ENCODE assay signal across 26 cellular contexts in the genomic region with DNA sequence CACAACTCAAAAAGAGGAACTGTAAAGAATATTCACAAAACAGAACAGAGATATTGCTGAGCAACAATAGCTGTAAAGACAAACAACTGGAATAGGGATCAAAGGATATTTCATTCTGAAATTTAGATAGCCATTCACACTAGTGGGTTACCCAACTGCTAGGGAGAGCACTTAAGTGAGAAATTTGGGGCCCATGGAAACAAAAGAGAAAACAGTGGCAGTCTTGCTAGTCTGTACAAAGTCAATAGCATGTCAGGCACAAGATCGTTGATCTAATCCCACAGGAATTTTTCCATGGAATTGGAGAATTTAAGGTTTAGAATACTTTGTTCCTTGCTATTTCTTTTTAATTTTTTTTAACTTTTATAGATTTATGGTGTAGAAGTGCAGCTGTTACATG.
A peak's percentile ranks its signal among the peaks of the same experiment; 100 is the strongest.
DNase-seq lines count a peak whose midpoint lies in the region; ATAC-seq, FAIRE-seq and TF ChIP-seq lines count a peak whose summit lies in the region.
"Had no signal": no experiment of that assay in that cellular context is flagged by ENCODE, and none has a peak within 500 bp of the region (broad histone marks: within the 10 kb centered on the region; RNA-seq: fewer than 3 reads in every experiment).

No MANE protein-coding gene starts in this region.

- no peaks in the 10 kb centered on the region for H3K36me3 ChIP-seq in fibroblast of lung (ENCODE audit: control insufficient read depth, insufficient read depth, low read length)
- H3K36me3 ChIP-seq: esophagus squamous epithelium, prostate gland had no signal

- TF ChIP-seq CTCF in fibroblast of lung (conservative IDR thresholded peaks at IDR 0.05 in 1 of 2, IDR thresholded peaks at IDR 0.05 in 1 of 2; ENCODE audit: low read depth in 1 of 2, low read length in 2 of 2) = no peak

- DNase-seq in EL = peak; percentile 11
- peak; percentile 11 for DNase-seq in RCC 7860 (ENCODE audit: low spot score)
- peak; percentile 18 to 39 for DNase-seq in fibroblast of lung (ENCODE audit: low read depth in 2 of 2)
- DNase-seq in myocyte (ENCODE audit: low read depth) = peak; percentile 34
- no peak for DNase-seq in frontal cortex (ENCODE audit: low spot score in 2 of 2)
- no peak for DNase-seq in NCI-H774 (lab: John Stamatoyannopoulos, UW)
- DNase-seq: activated CD4-positive, alpha-beta T cell treated with anti-CD3 and anti-CD28 coated beads, Interleukin-2, amount 50 U/mL, for 1 hour; activated naive CD8-positive, alpha-beta T cell treated with anti-CD3 and anti-CD28 coated beads for 36 hours; CD8-positive, alpha-beta memory T cell; effector memory CD4-positive, alpha-beta T cell; esophagus squamous epithelium; immature natural killer cell; left ventricle myocardium superior; NCI-H1417 treated with DMSO at 0.1 percent for 48 hours; NCI-H524; nephron progenitor cell; SK-N-SH; small intestine; stimulated activated naive B cell treated with anti-CD40 and anti-IgM and Interleukin-4, amounts not matched to agents 10 μg/mL and 1 μg/mL and 100 μg/mL, for 72 hours had no signal

- no peak overlapping the region for H3K4me3 ChIP-seq in fibroblast of lung (replicated peaks in 1 of 4; ENCODE audit: control extremely low read depth in 1 of 4, insufficient read depth in 1 of 4, low read depth in 3 of 4, low read length in 4 of 4)
- H3K4me3 ChIP-seq: esophagus squamous epithelium, prostate gland had no signal

- no peak overlapping the region for H3K9ac ChIP-seq in fibroblast of lung (ENCODE audit: insufficient read depth, low read length)
- H3K9ac ChIP-seq: SK-N-SH had no signal

- H4K20me1 ChIP-seq in fibroblast of lung (ENCODE audit: control insufficient read depth, extremely low read depth, insufficient read depth, low read length) = no peaks in the 10 kb centered on the region

- H3K27ac ChIP-seq in fibroblast of lung (ENCODE audit: insufficient read depth, low read length) = no peak overlapping the region
- H3K27ac ChIP-seq: esophagus squamous epithelium, prostate gland had no signal

- H3K4me1 ChIP-seq in fibroblast of lung (ENCODE audit: control insufficient read depth, extremely low read depth, insufficient read depth, low read length) = no peaks in the 10 kb centered on the region
- H3K4me1 ChIP-seq: esophagus squamous epithelium, prostate gland had no signal

- no peak overlapping the region for H3K4me2 ChIP-seq in fibroblast of lung (ENCODE audit: extremely low read depth, insufficient read depth, low read length)
- H3K4me2 ChIP-seq: SK-N-SH had no signal

- no peak overlapping the region for H2AFZ ChIP-seq in fibroblast of lung (ENCODE audit: low read length)

- no peaks in the 10 kb centered on the region for H3K9me3 ChIP-seq in fibroblast of lung (ENCODE audit: control insufficient read depth, insufficient read depth, low read depth, low read length)
- H3K9me3 ChIP-seq: esophagus squamous epithelium, prostate gland, SK-N-SH had no signal

- H3K79me2 ChIP-seq in fibroblast of lung (ENCODE audit: control insufficient read depth, insufficient read depth, low read length) = no peaks in the 10 kb centered on the region

- no peak for ATAC-seq in GM19035 (IDR thresholded peaks at IDR 0.05; ENCODE audit: unreplicated experiment)
- ATAC-seq in HG03025 (IDR thresholded peaks at IDR 0.05; ENCODE audit: low FRiP score, unreplicated experiment) = no peak
- ATAC-seq: left ventricle myocardium superior; stimulated activated naive B cell treated with anti-CD40 and anti-IgM and Interleukin-4, amounts not matched to agents 10 μg/mL and 1 μg/mL and 100 μg/mL, for 72 hours had no signal

- H3K27me3 ChIP-seq in fibroblast of lung (ENCODE audit: control insufficient read depth, insufficient read depth, low read length) = no peaks in the 10 kb centered on the region
- H3K27me3 ChIP-seq: esophagus squamous epithelium had no signal

- no peak for FAIRE-seq in RCC 7860 (lab: Jason Lieb, UNC)
- no peak for FAIRE-seq in frontal cortex (lab: Jason Lieb, UNC)
- FAIRE-seq: colon, GM12891, GM19239, H1, small intestine had no signal

Comparison
In these comparisons a context has a peak if more than half of its experiments do, and no peak if none do; other contexts are left out.
1. DNase-seq: peak in EL (single experiment), RCC 7860 (single experiment), fibroblast of lung (2 of 2) and myocyte (single experiment); none in frontal cortex (0 of 2) and NCI-H774 (single experiment).